ENCODE assay signal across 19 cellular contexts in genomic region chr10:50593523-50593922, GRCh38. TPM values are rescaled to one million over a fixed set of nuclear protein-coding genes. Genes with fewer than 3 reads are reported as not detected.
DNase-seq lines count a peak whose midpoint lies in the region; ATAC-seq and TF ChIP-seq lines count a peak whose summit lies in the region.
"Had no signal": no experiment of that assay in that cellular context is flagged by ENCODE, and none has a peak within 500 bp of the region (broad histone marks: within the 10 kb centered on the region; RNA-seq: fewer than 3 reads in every experiment).

No MANE protein-coding gene starts in this region.

- H3K4me1 Mint-ChIP-seq in chondrocyte (ENCODE audit: low read depth) (peaks cover 21% of the 10 kb centered on the region), T-cell (peaks cover 26 to 43% (median 31%) of the 10 kb centered on the region in 3 donors)

- no peaks in the 10 kb centered on the region for H3K36me3 Mint-ChIP-seq in chondrocyte (ENCODE audit: low read depth)
- H3K36me3 Mint-ChIP-seq in T-cell, result peaks cover 14% of the 10 kb centered on the region

- TF ChIP-seq CTCF in chondrocyte (IDR thresholded peaks at IDR 0.05), result no peak

- H3K27me3 Mint-ChIP-seq in chondrocyte (ENCODE audit: low read depth), result no peaks in the 10 kb centered on the region
- H3K27me3 Mint-ChIP-seq in T-cell, result no peaks in the 10 kb centered on the region
- H3K27me3 Mint-ChIP-seq: IgD-negative memory B cell; stimulated activated naive CD8-positive, alpha-beta T cell treated with anti-CD3 and anti-CD28 coated beads, Interleukin-15, Interleukin-2, amounts not matched to agents 100 ng/mL and 50 ng/mL, for 24 hours had no signal

- peak overlapping the region; percentile 88 for H3K27ac ChIP-seq in ACC112 (ENCODE audit: low read depth, low read length)
- H3K27ac ChIP-seq: right atrium auricular region, upper lobe of left lung had no signal

- DNase-seq in chondrocyte (ENCODE audit: low spot score) (no peak), iris pigment epithelial cell (ENCODE audit: low read depth) (peak; percentile 79), T1000 (lab: John Stamatoyannopoulos, UW) (no peak), T-cell (no peak)
- no peak for DNase-seq in activated CD4-positive, alpha-beta T cell treated with anti-CD3 and anti-CD28 coated beads, Interleukin-2, amount 50 U/mL, for 4 hours
- DNase-seq: activated effector memory CD4-positive, alpha-beta T cell treated with anti-CD3 and anti-CD28 coated beads, Interleukin-2, amount 50 U/mL, for 16 hours; aorta; GOT3; NCI-H524; nucleus accumbens; Right ventricle myocardium superior; T-helper 2 cell; upper lobe of left lung had no signal

- H3K27ac Mint-ChIP-seq in chondrocyte (ENCODE audit: unreplicated experiment), result peak overlapping the region; percentile 85
- no peak overlapping the region for H3K27ac Mint-ChIP-seq in T-cell
- H3K27ac Mint-ChIP-seq: IgD-negative memory B cell; stimulated activated naive CD8-positive, alpha-beta T cell treated with anti-CD3 and anti-CD28 coated beads, Interleukin-15, Interleukin-2, amounts not matched to agents 100 ng/mL and 50 ng/mL, for 24 hours had no signal

- H2AFZ ChIP-seq in ACC112 (ENCODE audit: low read length, unreplicated experiment), result no peak overlapping the region

- ATAC-seq in HG02610 (IDR thresholded peaks at IDR 0.05; ENCODE audit: unreplicated experiment) (peak; percentile 75), HG03159 (IDR thresholded peaks at IDR 0.05; ENCODE audit: unreplicated experiment) (no peak), T-cell (replicated peaks in 1 of 4) (no peak)

- no peaks in the 10 kb centered on the region for H3K27me3 ChIP-seq in ACC112 (ENCODE audit: insufficient read depth, low read length)
- H3K27me3 ChIP-seq: right atrium auricular region, upper lobe of left lung had no signal

- POLR2A ChIA-PET in T-cell (lab: Charles Lee), result no interaction called here

- CTCF ChIA-PET in T-cell (lab: Charles Lee), result no interaction called here

- no peaks in the 10 kb centered on the region for H3K36me3 ChIP-seq in ACC112 (ENCODE audit: insufficient read depth, low read length)

- H3K4me3 ChIP-seq in ACC112 (ENCODE audit: low read depth, low read length), result peak overlapping the region; percentile 37; the same call in 1 of the 2 replicates
- H3K4me3 ChIP-seq: right atrium auricular region, upper lobe of left lung had no signal

- H3K79me2 ChIP-seq in ACC112 (ENCODE audit: control insufficient read depth, insufficient read depth, low read length, unreplicated experiment), result peaks cover 6% of the 10 kb centered on the region

- H3K4me3 Mint-ChIP-seq in chondrocyte (ENCODE audit: unreplicated experiment) (no peak overlapping the region), T-cell (no peak overlapping the region)
- H3K4me3 Mint-ChIP-seq: stimulated activated naive CD8-positive, alpha-beta T cell treated with anti-CD3 and anti-CD28 coated beads, Interleukin-15, Interleukin-2, amounts not matched to agents 100 ng/mL and 50 ng/mL, for 24 hours had no signal

- peaks cover 16% of the 10 kb centered on the region for H3K4me1 ChIP-seq in ACC112 (ENCODE audit: control insufficient read depth, insufficient read depth, low read length, unreplicated experiment)
- H3K4me1 ChIP-seq: upper lobe of left lung had no signal

- H3K9me3 Mint-ChIP-seq in chondrocyte (ENCODE audit: low read depth) (no peaks in the 10 kb centered on the region), T-cell (no peaks in the 10 kb centered on the region)
- H3K9me3 Mint-ChIP-seq: IgD-negative memory B cell; stimulated activated naive CD8-positive, alpha-beta T cell treated with anti-CD3 and anti-CD28 coated beads, Interleukin-15, Interleukin-2, amounts not matched to agents 100 ng/mL and 50 ng/mL, for 24 hours had no signal

RNA-seq across cellular contexts. Expression of gene SGMS1, which starts 30.2 kb away (rescaled TPM):
- total RNA-seq in chondrocyte (22.6 to 27.1 TPM (median 24.9 TPM) in 3 replicates), T-cell (10 to 100 TPM; 28.4 to 39.7 (median 32.6) TPM)
